In the genomic region with DNA sequence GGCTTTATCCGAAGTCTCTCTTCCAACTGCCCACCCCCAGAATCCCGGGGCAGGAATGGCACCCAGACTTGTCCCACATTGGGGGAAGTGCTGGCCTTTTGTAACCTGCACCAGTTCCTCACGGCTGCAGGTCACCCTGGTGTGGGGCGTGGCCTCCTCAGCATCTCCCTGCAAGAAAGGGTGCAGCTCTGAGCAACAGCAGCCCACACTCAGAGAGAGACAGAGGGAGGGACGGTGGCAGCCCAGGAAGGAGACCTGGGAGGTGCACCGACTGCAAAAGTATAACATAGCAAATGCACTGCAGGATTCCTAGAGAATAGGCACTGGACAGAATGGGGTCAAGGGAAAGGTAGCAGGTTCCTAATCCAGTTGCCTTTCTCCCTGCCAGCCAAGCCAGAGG, we compare ENCODE assay signal across 34 cellular contexts. TPM values are rescaled to one million over a fixed set of nuclear protein-coding genes. Genes with fewer than 3 reads are reported as not detected.
DNase-seq lines count a peak whose midpoint lies in the region; ATAC-seq and TF ChIP-seq lines count a peak whose summit lies in the region.
"Had no signal": no experiment of that assay in that cellular context is flagged by ENCODE, and none has a peak within 500 bp of the region (broad histone marks: within the 10 kb centered on the region; RNA-seq: fewer than 3 reads in every experiment).

No MANE protein-coding gene starts in this region.

- DNase-seq in Right ventricle myocardium inferior (ENCODE audit: missing footprints): peak; percentile 23
- DNase-seq in Right ventricle myocardium superior: no peak
- no peak for DNase-seq in HCT116 (ENCODE audit: low read depth, low spot score)
- no peak for DNase-seq in activated CD8-positive, alpha-beta T cell treated with anti-CD3 and anti-CD28 coated beads, Interleukin-2, amount 10 ng/mL, durations not matched to agents 7 days and 5 days
- DNase-seq: 8988T; ACHN; AML-193; BE2C; C1 segment of cervical spinal cord; Caco-2; Calu3; CD4-positive, alpha-beta memory T cell; CD4-positive, alpha-beta T cell; CD4-positive, CD25-positive, alpha-beta regulatory T cell; CD8-positive, alpha-beta memory T cell; CD8-positive, alpha-beta T cell; COR-L47; DMS 273 treated with DMSO at 0.1 percent for 48 hours; DMS153; DMS53; DMS79; DMS79 treated with DMSO at 0.1 percent for 48 hours; DND-41; EL had no signal

- H3K79me2 ChIP-seq in HCT116 (ENCODE audit: insufficient read depth, low read length): no peaks in the 10 kb centered on the region

- H3K4me3 ChIP-seq in HCT116 (replicated peaks in 1 of 2; ENCODE audit: low read depth in 1 of 2, low read length in 2 of 2): no peak overlapping the region
- H3K4me3 ChIP-seq: A549; BLaER1; BLaER1 treated with 17β-estradiol and CSF1 and Interleukin-3, amounts not matched to agents 10 nM and 100 nM had no signal

- CTCF ChIA-PET in HCT116 (lab: Charles Lee): no interaction called here
- CTCF ChIA-PET in activated CD8-positive, alpha-beta T cell treated with anti-CD3 and anti-CD28 coated beads, Interleukin-2, amount 10 ng/mL, durations not matched to agents 7 days and 5 days (lab: Charles Lee): interaction anchor here (0.7 to 0.9 kb wide), 2 partner anchors 27 to 71 kb away, joined by 3 read pairs; no protein-coding TSS in a partner anchor

- POLR2A ChIA-PET in HCT116 (lab: Charles Lee): no interaction called here
- POLR2A ChIA-PET in activated CD8-positive, alpha-beta T cell treated with anti-CD3 and anti-CD28 coated beads, Interleukin-2, amount 10 ng/mL, durations not matched to agents 7 days and 5 days (lab: Charles Lee): no interaction called here

- no peaks in the 10 kb centered on the region for H3K4me1 ChIP-seq in HCT116 (ENCODE audit: control insufficient read depth in 1 of 2, insufficient read depth in 2 of 2, low read length in 2 of 2)
- H3K4me1 ChIP-seq: A549, Caco-2 had no signal

- intact Hi-C loops in Right ventricle myocardium inferior (cut with DNase I): no loop called here
- intact Hi-C loops in Right ventricle myocardium superior (cut with DNase I): no loop called here
- intact Hi-C loops in HCT116 (cut with micrococcal nuclease): no loop called here

- H3K4me3 Mint-ChIP-seq in activated CD8-positive, alpha-beta T cell treated with anti-CD3 and anti-CD28 coated beads, Interleukin-2, amount 10 ng/mL, durations not matched to agents 7 days and 5 days: no peak overlapping the region
- H3K4me3 Mint-ChIP-seq: B cell; CD14-positive monocyte; CD4-positive, alpha-beta memory T cell; CD4-positive, alpha-beta T cell; CD4-positive, CD25-positive, alpha-beta regulatory T cell; CD8-positive, alpha-beta memory T cell; CD8-positive, alpha-beta T cell had no signal

- no TSS peak for BruUV-seq in HCT116 (replicated peaks; lab: Mats Ljungman, UMichigan)

- no peaks in the 10 kb centered on the region for H3K9me3 ChIP-seq in HCT116 (ENCODE audit: control insufficient read depth in 1 of 2, insufficient read depth in 1 of 2, low read depth in 1 of 2, low read length in 2 of 2)
- H3K9me3 ChIP-seq: A549; BE2C; BLaER1; BLaER1 treated with 17β-estradiol and CSF1 and Interleukin-3, amounts not matched to agents 10 nM and 100 nM; Caco-2 had no signal

- no peaks in the 10 kb centered on the region for H3K36me3 Mint-ChIP-seq in activated CD8-positive, alpha-beta T cell treated with anti-CD3 and anti-CD28 coated beads, Interleukin-2, amount 10 ng/mL, durations not matched to agents 7 days and 5 days (ENCODE audit: low read depth)
- H3K36me3 Mint-ChIP-seq: CD14-positive monocyte; CD4-positive, alpha-beta memory T cell; CD4-positive, CD25-positive, alpha-beta regulatory T cell; CD8-positive, alpha-beta memory T cell; CD8-positive, alpha-beta T cell had no signal

- H3K27ac ChIP-seq in HCT116 (ENCODE audit: low read depth, low read length) (no peak overlapping the region), layer of hippocampus (ENCODE audit: low read depth, low read length) (peak overlapping the region; percentile 25)
- H3K27ac ChIP-seq: 22Rv1; A549; BLaER1; BLaER1 treated with 17β-estradiol and CSF1 and Interleukin-3, amounts not matched to agents 10 nM and 100 nM; C4-2B had no signal

- no peak for TF ChIP-seq POLR2A in HCT116 (IDR thresholded peaks at IDR 0.05; ENCODE audit: borderline replicate concordance, extremely low read depth, insufficient read depth, insufficient read length)

- H3K27me3 Mint-ChIP-seq in activated CD8-positive, alpha-beta T cell treated with anti-CD3 and anti-CD28 coated beads, Interleukin-2, amount 10 ng/mL, durations not matched to agents 7 days and 5 days (ENCODE audit: low read depth): peaks cover 10% of the 10 kb centered on the region

- H3K4me1 Mint-ChIP-seq in activated CD8-positive, alpha-beta T cell treated with anti-CD3 and anti-CD28 coated beads, Interleukin-2, amount 10 ng/mL, durations not matched to agents 7 days and 5 days (ENCODE audit: low read depth): peaks cover 6% of the 10 kb centered on the region
- H3K4me1 Mint-ChIP-seq: CD14-positive monocyte; CD4-positive, CD25-positive, alpha-beta regulatory T cell; CD8-positive, alpha-beta memory T cell had no signal

- ATAC-seq in Right ventricle myocardium inferior (no peak), Right ventricle myocardium superior (ENCODE audit: poor library complexity) (no peak), HCT116 (0 out of 2 replicates have a peak, but pooled peaks have one; percentile 23), GM21737 (IDR thresholded peaks at IDR 0.05; ENCODE audit: unreplicated experiment) (no peak)
- no peak for ATAC-seq in activated CD8-positive, alpha-beta T cell treated with anti-CD3 and anti-CD28 coated beads, Interleukin-2, amount 10 ng/mL, durations not matched to agents 7 days and 5 days
- ATAC-seq: A549; CD8-positive, alpha-beta T cell had no signal

- no peak for TF ChIP-seq RAD21 in HCT116 (IDR thresholded peaks at IDR 0.05; ENCODE audit: low read depth)

- H4K20me1 ChIP-seq in HCT116 (ENCODE audit: insufficient read depth): no peaks in the 10 kb centered on the region
- H4K20me1 ChIP-seq: BLaER1 had no signal

- no peak overlapping the region for H3K27ac Mint-ChIP-seq in activated CD8-positive, alpha-beta T cell treated with anti-CD3 and anti-CD28 coated beads, Interleukin-2, amount 10 ng/mL, durations not matched to agents 7 days and 5 days
- H3K27ac Mint-ChIP-seq: B cell; CD14-positive monocyte; CD4-positive, alpha-beta memory T cell; CD4-positive, alpha-beta T cell; CD4-positive, CD25-positive, alpha-beta regulatory T cell; CD8-positive, alpha-beta memory T cell; CD8-positive, alpha-beta T cell had no signal

- H3K36me3 ChIP-seq in HCT116 (ENCODE audit: control insufficient read depth in 1 of 2, insufficient read depth in 2 of 2, low read length in 2 of 2): no peaks in the 10 kb centered on the region
- H3K36me3 ChIP-seq: BE2C; BLaER1; BLaER1 treated with 17β-estradiol and CSF1 and Interleukin-3, amounts not matched to agents 10 nM and 100 nM had no signal

- H3K9me2 ChIP-seq in HCT116 (ENCODE audit: insufficient read depth): no peaks in the 10 kb centered on the region

- H3K9ac ChIP-seq in HCT116 (ENCODE audit: low read length): no peak overlapping the region
- H3K9ac ChIP-seq: BLaER1; BLaER1 treated with 17β-estradiol and CSF1 and Interleukin-3, amounts not matched to agents 10 nM and 100 nM had no signal

- no peaks in the 10 kb centered on the region for H3K9me3 Mint-ChIP-seq in activated CD8-positive, alpha-beta T cell treated with anti-CD3 and anti-CD28 coated beads, Interleukin-2, amount 10 ng/mL, durations not matched to agents 7 days and 5 days (ENCODE audit: insufficient read depth)
- H3K9me3 Mint-ChIP-seq: CD14-positive monocyte; CD4-positive, alpha-beta memory T cell; CD4-positive, alpha-beta T cell; CD8-positive, alpha-beta memory T cell; CD8-positive, alpha-beta T cell had no signal

- no peak for TF ChIP-seq CTCF in HCT116 (IDR thresholded peaks at IDR 0.05 in 2 of 3, conservative IDR thresholded peaks at IDR 0.05 in 1 of 3; ENCODE audit: borderline replicate concordance in 1 of 3, insufficient read depth in 1 of 3, low read depth in 2 of 3, low read length in 2 of 3)

- H3K27me3 ChIP-seq in HCT116 (ENCODE audit: insufficient read depth, low read length) (peaks cover 39% of the 10 kb centered on the region; the same call in 1 of the 2 replicates), layer of hippocampus (ENCODE audit: control insufficient read depth, insufficient read depth, low read length) (peaks cover 3% of the 10 kb centered on the region)
- H3K27me3 ChIP-seq: BE2C; BLaER1; BLaER1 treated with 17β-estradiol and CSF1 and Interleukin-3, amounts not matched to agents 10 nM and 100 nM had no signal

- H2AFZ ChIP-seq in HCT116 (ENCODE audit: low read depth, low read length, poor library complexity, severe bottlenecking): no peak overlapping the region

- RAD21 ChIA-PET in HCT116 (lab: Charles Lee; ENCODE audit: low non-redundant PET in 1 of 2, low total read pairs in 2 of 2, uncharacterized antibody in 2 of 2, unreplicated experiment in 2 of 2): no interaction called here

- H3K4me2 ChIP-seq in HCT116 (ENCODE audit: low read length): no peak overlapping the region
- H3K4me2 ChIP-seq: A549; BLaER1; BLaER1 treated with 17β-estradiol and CSF1 and Interleukin-3, amounts not matched to agents 10 nM and 100 nM had no signal

RNA-seq across cellular contexts. Expression of a gene that starts 18.1 kb away (rescaled TPM):
- 41.7 TPM for total RNA-seq in Right ventricle myocardium inferior
- 38.9 TPM for total RNA-seq in Right ventricle myocardium superior
- 12.4 TPM for total RNA-seq in HCT116 (2021; ENCODE audit: unreplicated experiment)
- polyA plus RNA-seq in HCT116 (2012): 4.1 and 5.2 TPM in 2 replicates
- total RNA-seq in activated CD8-positive, alpha-beta T cell treated with anti-CD3 and anti-CD28 coated beads, Interleukin-2, amount 10 ng/mL, durations not matched to agents 7 days and 5 days: 100 to 1,000 TPM in 1 of 2 experiments, 10 to 100 TPM in 1; 96.3 to 118 TPM
- polyA plus RNA-seq: AG04450, CD14-positive monocyte had no signal
